Comparison of ENCODE assay signal across 8 cellular contexts in genomic region chr7:100271716-100272537, GRCh38. TPM values are rescaled to one million over a fixed set of nuclear protein-coding genes. Genes with fewer than 3 reads are reported as not detected.
DNase-seq lines count a peak whose midpoint lies in the region; ATAC-seq and TF ChIP-seq lines count a peak whose summit lies in the region.

No MANE protein-coding gene starts in this region.

- peak overlapping the region; percentile 53 for H3K27ac ChIP-seq in cardiac muscle cell
- H3K27ac ChIP-seq in parathyroid adenoma: peak overlapping the region; percentile 77
- H3K27ac ChIP-seq in tibial nerve: peak overlapping the region; percentile 65 to 79 (median 74)

- peak; percentile 88 for ATAC-seq in HG02610 (IDR thresholded peaks at IDR 0.05; ENCODE audit: unreplicated experiment)

- TF ChIP-seq POLR2A in tibial nerve (IDR thresholded peaks at IDR 0.05): peak; percentile 19 to 54

- peak; percentile 14 for TF ChIP-seq CTCF in GM12865 (IDR thresholded peaks at IDR 0.05; ENCODE audit: insufficient read depth, low read depth, low read length, missing control alignments)
- peak; percentile 28 for TF ChIP-seq CTCF in cardiac muscle cell (IDR thresholded peaks at IDR 0.05; ENCODE audit: low read depth, low read length)
- peak; percentile 51 for TF ChIP-seq CTCF in parathyroid adenoma (IDR thresholded peaks at IDR 0.05)
- TF ChIP-seq CTCF in tibial nerve (IDR thresholded peaks at IDR 0.05): peak in 4 of 5 experiments; percentile 44 to 81 (median 62)

- peak overlapping the region; percentile 71 for H3K4me2 ChIP-seq in parathyroid adenoma (ENCODE audit: low read length)

- H3K36me3 ChIP-seq in cardiac muscle cell (no peaks in the 10 kb centered on the region), parathyroid adenoma (ENCODE audit: control insufficient read depth, insufficient read depth, low read length) (no peaks in the 10 kb centered on the region), tibial nerve (no peaks in the 10 kb centered on the region)

- peak overlapping the region; percentile 28 for H3K9ac ChIP-seq in parathyroid adenoma

- no peaks in the 10 kb centered on the region for H3K9me3 ChIP-seq in cardiac muscle cell (ENCODE audit: low read depth)
- H3K9me3 ChIP-seq in parathyroid adenoma (ENCODE audit: control insufficient read depth, low read length): no peaks in the 10 kb centered on the region
- H3K9me3 ChIP-seq in tibial nerve: no peaks in the 10 kb centered on the region

- 0 to 1% methylated on average over 15 to 40 of the region's 101 CpGs for WGBS in tibial nerve, 2 donors

- peak overlapping the region; percentile 99 for H2AFZ ChIP-seq in parathyroid adenoma

- H3K27me3 ChIP-seq in cardiac muscle cell (no peaks in the 10 kb centered on the region), parathyroid adenoma (ENCODE audit: control insufficient read depth, insufficient read depth, low read length) (no peaks in the 10 kb centered on the region), tibial nerve (no peaks in the 10 kb centered on the region)

- no peak for TF ChIP-seq EP300 in tibial nerve (IDR thresholded peaks at IDR 0.05)

- peak; percentile 98 for DNase-seq in GM12865 (ENCODE audit: low read depth)
- DNase-seq in NCI-H1092 treated with DMSO at 0.1 percent for 48 hours (lab: John Stamatoyannopoulos, UW): peak; percentile 96
- peak; percentile 71 for DNase-seq in SKM-1 treated with dmso at 0.1 percent for 144 hours (lab: John Stamatoyannopoulos, UW; ENCODE audit: unreplicated experiment)
- DNase-seq in activated naive CD8-positive, alpha-beta T cell treated with anti-CD3 and anti-CD28 coated beads, Interleukin-2, amount 50 U/mL, for 16 hours (ENCODE audit: low read depth, low spot score): peak; percentile 94
- DNase-seq in cardiac muscle cell (ENCODE audit: low read depth in 1 of 2, low spot score in 1 of 2): peak; percentile 97
- peak; percentile 93 to 96 for DNase-seq in tibial nerve (ENCODE audit: low spot score in 2 of 2)

- H3K4me3 ChIP-seq in GM12865 (ENCODE audit: low read depth, low read length): peak overlapping the region; percentile 62
- peak overlapping the region; percentile 91 for H3K4me3 ChIP-seq in cardiac muscle cell
- H3K4me3 ChIP-seq in parathyroid adenoma (ENCODE audit: low read depth, low read length): peak overlapping the region; percentile 45
- H3K4me3 ChIP-seq in tibial nerve: peak overlapping the region; percentile 51 to 88 (median 66)

- peaks cover 27% of the 10 kb centered on the region for H3K79me2 ChIP-seq in parathyroid adenoma

- peaks cover 7% of the 10 kb centered on the region for H3K4me1 ChIP-seq in cardiac muscle cell (ENCODE audit: low read depth)
- peaks cover 13% of the 10 kb centered on the region for H3K4me1 ChIP-seq in parathyroid adenoma
- peaks cover 0 to 22% (median 6%) of the 10 kb centered on the region in 4 donors for H3K4me1 ChIP-seq in tibial nerve

RNA-seq across cellular contexts. Expression of gene SPDYE3, which starts 35.6 kb away (rescaled TPM):
- not detected in 2 replicates for total RNA-seq in cardiac muscle cell
- 6.7 and 8.9 TPM in 2 replicates for polyA plus RNA-seq in cardiac muscle cell
- total RNA-seq in tibial nerve: not detected

RNA-seq across cellular contexts. Expression of gene PVRIG, which starts 52.2 kb away (rescaled TPM):
- total RNA-seq in cardiac muscle cell: 0.15 TPM in 1 of 2 replicates, not detected in the other
- polyA plus RNA-seq in cardiac muscle cell: 0.67 and 2.3 TPM in 2 replicates
- total RNA-seq in tibial nerve: under 1 TPM in 1 of 4 donors, not detected in 3; 0.78 TPM

Comparison
In these comparisons a context has a peak if more than half of its experiments do, and no peak if none do; other contexts are left out.
1. Peak in every context shown above with its lines: DNase-seq, ATAC-seq, H3K4me3 ChIP-seq and H3K27ac ChIP-seq.